8 cellular contexts compared by ENCODE assay signal in the genomic region with DNA sequence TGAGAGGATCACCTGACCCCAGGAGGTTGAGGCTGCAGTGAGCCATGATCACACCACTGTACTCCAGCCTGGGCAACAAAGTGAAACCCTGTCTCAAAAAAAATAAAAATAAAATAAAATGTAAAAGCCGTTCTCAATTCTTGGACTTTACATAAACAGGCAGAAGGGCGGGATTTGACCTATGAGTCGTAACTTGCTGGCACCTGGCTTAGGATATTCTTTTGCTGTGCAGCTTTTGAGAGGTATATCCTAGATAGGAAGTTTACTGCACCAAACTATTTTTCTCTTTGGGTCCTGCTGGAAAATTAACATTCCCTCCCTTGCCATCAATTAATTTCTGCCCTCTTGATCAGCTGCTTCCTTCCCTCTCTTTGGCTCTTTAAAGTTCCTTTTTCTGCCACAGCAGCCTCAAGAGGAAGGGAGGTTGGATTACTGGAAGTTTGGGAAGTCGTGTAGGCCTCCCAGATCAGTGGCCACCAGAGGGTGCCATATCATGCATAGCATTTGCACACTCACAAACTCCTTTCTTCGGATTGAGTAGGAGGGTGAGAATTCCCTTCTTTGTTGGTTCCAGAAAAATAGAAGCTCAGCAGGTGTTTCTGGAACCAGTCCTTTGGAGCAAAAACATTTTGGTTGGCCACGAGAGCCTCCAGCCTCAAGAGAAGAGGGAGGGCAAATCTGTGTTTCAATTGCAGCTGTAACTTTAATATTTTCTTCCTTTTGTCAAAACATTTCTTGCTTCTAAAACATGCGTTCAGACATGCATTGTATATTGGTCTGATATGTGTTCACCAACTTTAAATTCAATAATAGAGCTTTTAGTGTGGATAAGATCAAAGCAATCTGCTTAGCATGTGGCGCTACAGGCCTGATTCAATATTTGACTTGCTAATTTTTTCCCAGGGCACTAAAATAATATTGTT.
A peak's percentile ranks its signal among the peaks of the same experiment; 100 is the strongest.
DNase-seq lines count a peak whose midpoint lies in the region; ATAC-seq, FAIRE-seq and TF ChIP-seq lines count a peak whose summit lies in the region.

No MANE protein-coding gene starts in this region.

- H3K27me3 Mint-ChIP-seq in CD8-positive, alpha-beta T cell (ENCODE audit: low read depth), result no peaks in the 10 kb centered on the region
- no peaks in the 10 kb centered on the region for H3K27me3 Mint-ChIP-seq in activated T-helper 1 cell treated with anti-CD3 and anti-CD28 coated beads, Interleukin-12 subunit alpha, Interleukin-12 subunit beta, Interleukin-2, Interleukin-4 antibody, amounts not matched to agents 30 ng/mL and 10 ng/mL and 1 ng/mL, durations not matched to agents 14 hours and 24 hours and 36 hours (ENCODE audit: insufficient read depth)
- no peaks in the 10 kb centered on the region for H3K27me3 Mint-ChIP-seq in osteocyte (ENCODE audit: unreplicated experiment)

- H3K9me3 ChIP-seq in CD8-positive, alpha-beta T cell (ENCODE audit: low read length), result no peaks in the 10 kb centered on the region

- TF ChIP-seq POLR2A in H54 (IDR thresholded peaks at IDR 0.05; ENCODE audit: low read depth, low read length), result no peak

- H3K4me3 Mint-ChIP-seq in CD8-positive, alpha-beta T cell, result no peak overlapping the region
- H3K4me3 Mint-ChIP-seq in activated T-helper 1 cell treated with anti-CD3 and anti-CD28 coated beads, Interleukin-12 subunit alpha, Interleukin-12 subunit beta, Interleukin-2, Interleukin-4 antibody, amounts not matched to agents 30 ng/mL and 10 ng/mL and 1 ng/mL, durations not matched to agents 14 hours and 24 hours and 36 hours, result no peak overlapping the region
- H3K4me3 Mint-ChIP-seq in osteocyte (ENCODE audit: unreplicated experiment), result no peak overlapping the region

- peaks cover 52% of the 10 kb centered on the region for H3K4me1 ChIP-seq in CD8-positive, alpha-beta T cell (ENCODE audit: insufficient read depth, low read length)

- peaks cover 58% of the 10 kb centered on the region for H3K4me1 Mint-ChIP-seq in CD8-positive, alpha-beta T cell (ENCODE audit: low read depth)
- H3K4me1 Mint-ChIP-seq in activated T-helper 1 cell treated with anti-CD3 and anti-CD28 coated beads, Interleukin-12 subunit alpha, Interleukin-12 subunit beta, Interleukin-2, Interleukin-4 antibody, amounts not matched to agents 30 ng/mL and 10 ng/mL and 1 ng/mL, durations not matched to agents 14 hours and 24 hours and 36 hours (ENCODE audit: low read depth), result peaks cover 53% of the 10 kb centered on the region
- peaks cover 26% of the 10 kb centered on the region for H3K4me1 Mint-ChIP-seq in osteocyte (ENCODE audit: unreplicated experiment)

- ATAC-seq in CD8-positive, alpha-beta T cell, result no peak
- no peak for ATAC-seq in GM21576 (IDR thresholded peaks at IDR 0.05; ENCODE audit: unreplicated experiment)
- ATAC-seq in HG03139 (IDR thresholded peaks at IDR 0.05; ENCODE audit: unreplicated experiment), result no peak

- peak; percentile 64 for TF ChIP-seq CTCF in CD8-positive, alpha-beta T cell (IDR thresholded peaks at IDR 0.05)
- peak; percentile 87 for TF ChIP-seq CTCF in osteocyte (IDR thresholded peaks at IDR 0.05)

- no peaks in the 10 kb centered on the region for H3K9me3 Mint-ChIP-seq in CD8-positive, alpha-beta T cell
- H3K9me3 Mint-ChIP-seq in activated T-helper 1 cell treated with anti-CD3 and anti-CD28 coated beads, Interleukin-12 subunit alpha, Interleukin-12 subunit beta, Interleukin-2, Interleukin-4 antibody, amounts not matched to agents 30 ng/mL and 10 ng/mL and 1 ng/mL, durations not matched to agents 14 hours and 24 hours and 36 hours, result peaks cover 11% of the 10 kb centered on the region
- H3K9me3 Mint-ChIP-seq in osteocyte (ENCODE audit: unreplicated experiment), result no peaks in the 10 kb centered on the region

- POLR2A ChIA-PET in CD8-positive, alpha-beta T cell (lab: Charles Lee), result interaction anchor here (1.0 to 2.6 kb wide), 3 partner anchors 69 to 79 kb away, joined by 3 to 16 read pairs (median 5); no protein-coding TSS in a partner anchor

- no peak overlapping the region for H3K27ac ChIP-seq in CD8-positive, alpha-beta T cell (ENCODE audit: low read depth, low read length)

- H3K4me3 ChIP-seq in CD8-positive, alpha-beta T cell (ENCODE audit: low read depth, low read length), result no peak overlapping the region

- H3K27ac Mint-ChIP-seq in CD8-positive, alpha-beta T cell, result peak overlapping the region; percentile 89
- peak overlapping the region; percentile 18 for H3K27ac Mint-ChIP-seq in activated T-helper 1 cell treated with anti-CD3 and anti-CD28 coated beads, Interleukin-12 subunit alpha, Interleukin-12 subunit beta, Interleukin-2, Interleukin-4 antibody, amounts not matched to agents 30 ng/mL and 10 ng/mL and 1 ng/mL, durations not matched to agents 14 hours and 24 hours and 36 hours
- H3K27ac Mint-ChIP-seq in osteocyte (ENCODE audit: unreplicated experiment), result peak overlapping the region; percentile 20

- H3K27me3 ChIP-seq in CD8-positive, alpha-beta T cell (ENCODE audit: insufficient read depth, low read length), result no peaks in the 10 kb centered on the region

- intact Hi-C loops in CD8-positive, alpha-beta T cell (cut with DNase I, micrococcal nuclease), result loop anchor here (1.0 to 10.0 kb wide), 4 partner anchors 75 to 237 kb away; no protein-coding TSS in a partner anchor
- intact Hi-C loops in activated T-helper 1 cell treated with anti-CD3 and anti-CD28 coated beads, Interleukin-12 subunit alpha, Interleukin-12 subunit beta, Interleukin-2, Interleukin-4 antibody, amounts not matched to agents 30 ng/mL and 10 ng/mL and 1 ng/mL, durations not matched to agents 14 hours and 24 hours and 36 hours (cut with micrococcal nuclease), result no loop called here

- DNase-seq in CD8-positive, alpha-beta T cell, result peak in 3 of 7 experiments; percentile 33 to 60 (median 57)
- DNase-seq in H54 (ENCODE audit: insufficient read length, low spot score) (peak; percentile 78), NCI-H524 (lab: John Stamatoyannopoulos, UW) (peak; percentile 61 to 86), globus pallidus (ENCODE audit: low spot score) (peak; percentile 73), osteocyte (ENCODE audit: extremely low spot score, unreplicated experiment) (no peak)
- no peak for DNase-seq in activated T-helper 1 cell treated with anti-CD3 and anti-CD28 coated beads, Interleukin-12 subunit alpha, Interleukin-12 subunit beta, Interleukin-2, Interleukin-4 antibody, amounts not matched to agents 30 ng/mL and 10 ng/mL and 1 ng/mL, durations not matched to agents 14 hours and 24 hours and 36 hours (ENCODE audit: low spot score)

- CTCF ChIA-PET in CD8-positive, alpha-beta T cell (lab: Charles Lee), result interaction anchor here (0.8 to 6.2 kb wide), 41 partner anchors 10 to 355 kb away, joined by 3 to 119 read pairs (median 5); partner anchors contain the start of gene CCDC182

- H3K36me3 ChIP-seq in CD8-positive, alpha-beta T cell (ENCODE audit: insufficient read depth, low read length), result no peaks in the 10 kb centered on the region

- FAIRE-seq in H54 (lab: Jason Lieb, UNC), result no peak

- H3K36me3 Mint-ChIP-seq in CD8-positive, alpha-beta T cell, result peaks cover 10% of the 10 kb centered on the region
- H3K36me3 Mint-ChIP-seq in activated T-helper 1 cell treated with anti-CD3 and anti-CD28 coated beads, Interleukin-12 subunit alpha, Interleukin-12 subunit beta, Interleukin-2, Interleukin-4 antibody, amounts not matched to agents 30 ng/mL and 10 ng/mL and 1 ng/mL, durations not matched to agents 14 hours and 24 hours and 36 hours (ENCODE audit: low read depth), result peaks cover 42% of the 10 kb centered on the region
- peaks cover 2% of the 10 kb centered on the region for H3K36me3 Mint-ChIP-seq in osteocyte (ENCODE audit: unreplicated experiment)

Comparison
In these comparisons a context has a peak if more than half of its experiments do, and no peak if none do; other contexts are left out.
1. DNase-seq: peak in H54 (single experiment), NCI-H524 (2 of 2) and globus pallidus (single experiment); none in activated T-helper 1 cell treated with anti-CD3 and anti-CD28 coated beads, Interleukin-12 subunit alpha, Interleukin-12 subunit beta, Interleukin-2, Interleukin-4 antibody, amounts not matched to agents 30 ng/mL and 10 ng/mL and 1 ng/mL, durations not matched to agents 14 hours and 24 hours and 36 hours (single experiment) and osteocyte (single experiment).
2. H3K27ac Mint-ChIP-seq: peak in every context shown above with its lines; median percentile 89 in CD8-positive, alpha-beta T cell; 20 in osteocyte; 18 in activated T-helper 1 cell treated with anti-CD3 and anti-CD28 coated beads, Interleukin-12 subunit alpha, Interleukin-12 subunit beta, Interleukin-2, Interleukin-4 antibody, amounts not matched to agents 30 ng/mL and 10 ng/mL and 1 ng/mL, durations not matched to agents 14 hours and 24 hours and 36 hours.